In the genomic region with DNA sequence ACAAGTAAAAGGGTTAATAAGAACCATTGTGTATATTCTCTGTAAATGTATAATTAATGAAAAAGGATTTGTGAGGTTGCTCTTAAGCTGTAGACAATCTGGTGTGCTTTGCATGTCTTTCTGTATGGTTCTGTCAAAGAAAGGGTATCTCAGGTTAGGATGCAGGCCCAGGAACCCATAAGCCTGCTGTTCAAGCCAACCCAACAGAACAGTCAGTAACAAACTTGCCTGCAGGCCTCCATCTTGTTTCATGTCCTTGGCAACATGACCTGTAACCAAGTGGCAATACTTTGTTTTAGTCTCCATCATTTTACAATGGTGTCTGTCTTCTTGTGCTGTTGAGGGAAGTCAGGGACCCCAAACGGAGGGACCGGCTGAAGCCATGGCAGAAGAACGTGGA, we compare ENCODE assay signal across 15 cellular contexts. TPM values are rescaled to one million over a fixed set of nuclear protein-coding genes. Genes with fewer than 3 reads are reported as not detected.
DNase-seq lines count a peak whose midpoint lies in the region; ATAC-seq, FAIRE-seq and TF ChIP-seq lines count a peak whose summit lies in the region.
"Had no signal": no experiment of that assay in that cellular context is flagged by ENCODE, and none has a peak within 500 bp of the region (broad histone marks: within the 10 kb centered on the region; RNA-seq: fewer than 3 reads in every experiment).

No MANE protein-coding gene starts in this region.

- FAIRE-seq in pancreas (lab: Jason Lieb, UNC), result no peak
- FAIRE-seq: A204.1, GM12878, GM18507 had no signal

- TF ChIP-seq CTCF in WERI-Rb-1 (IDR thresholded peaks at IDR 0.05; ENCODE audit: low read depth, low read length) (no peak), pancreas (IDR thresholded peaks at IDR 0.05) (no peak)

- no peak overlapping the region for H3K4me2 ChIP-seq in trophoblast cell (ENCODE audit: low read length)

- H2BK12ac ChIP-seq in trophoblast cell (ENCODE audit: low read length), result peak overlapping the region; percentile 29

- H3K79me1 ChIP-seq in trophoblast cell (ENCODE audit: low read length), result peaks cover 7% of the 10 kb centered on the region

- H3K27me3 ChIP-seq in HUES48 (ENCODE audit: control insufficient read depth, insufficient read depth, low read length), result no peaks in the 10 kb centered on the region
- H3K27me3 ChIP-seq in WERI-Rb-1 (ENCODE audit: insufficient read depth, low read depth, severe bottlenecking), result no peaks in the 10 kb centered on the region
- H3K27me3 ChIP-seq in iPS-18a (ENCODE audit: control insufficient read depth, insufficient read depth, low read length), result no peaks in the 10 kb centered on the region
- no peaks in the 10 kb centered on the region for H3K27me3 ChIP-seq in trophoblast cell (ENCODE audit: insufficient read depth, low read length)
- H3K27me3 ChIP-seq in pancreas, result no peaks in the 10 kb centered on the region

- no peaks in the 10 kb centered on the region for H3K36me3 ChIP-seq in HUES48 (ENCODE audit: control insufficient read depth, insufficient read depth, low read length)
- H3K36me3 ChIP-seq in WERI-Rb-1, result no peaks in the 10 kb centered on the region
- no peaks in the 10 kb centered on the region for H3K36me3 ChIP-seq in iPS-18a (ENCODE audit: control insufficient read depth, low read depth, low read length)
- H3K36me3 ChIP-seq in trophoblast cell (ENCODE audit: control insufficient read depth in 1 of 2, insufficient read depth in 2 of 2, low read length in 2 of 2), result no peaks in the 10 kb centered on the region
- no peaks in the 10 kb centered on the region for H3K36me3 ChIP-seq in pancreas

- H3K9ac ChIP-seq in HUES48 (ENCODE audit: low read depth, low read length) (peak overlapping the region; percentile 65), iPS-18a (ENCODE audit: low read length) (no peak overlapping the region), trophoblast cell (ENCODE audit: low read length) (no peak overlapping the region)

- H3K79me2 ChIP-seq in trophoblast cell (ENCODE audit: control insufficient read depth, insufficient read depth, low read length, poor library complexity), result no peaks in the 10 kb centered on the region

- H4K91ac ChIP-seq in trophoblast cell (ENCODE audit: low read depth, low read length), result no peak overlapping the region

- no peak overlapping the region for H2AK5ac ChIP-seq in trophoblast cell (ENCODE audit: low read length)

- no peak for ATAC-seq in GM19023 (IDR thresholded peaks at IDR 0.05; ENCODE audit: unreplicated experiment)
- no peak for ATAC-seq in pancreas
- ATAC-seq: HCT116 had no signal

- no peak overlapping the region for H3K18ac ChIP-seq in trophoblast cell (ENCODE audit: low read length)

- no peak overlapping the region for H3K4ac ChIP-seq in trophoblast cell (ENCODE audit: low read depth, low read length)

- H3K23ac ChIP-seq in trophoblast cell (ENCODE audit: low read length), result no peak overlapping the region

- H4K12ac ChIP-seq in trophoblast cell (ENCODE audit: low read depth, low read length), result no peak overlapping the region

- H3K4me1 ChIP-seq in HUES48 (ENCODE audit: control insufficient read depth, insufficient read depth, low read length) (peaks cover 46% of the 10 kb centered on the region), iPS-18a (ENCODE audit: control insufficient read depth, low read depth, low read length) (peaks cover 60% of the 10 kb centered on the region), trophoblast cell (ENCODE audit: control insufficient read depth in 1 of 2, insufficient read depth in 2 of 2, low read length in 2 of 2) (peaks cover 2 to 7% of the 10 kb centered on the region in 2 experiments), pancreas (no peaks in the 10 kb centered on the region)

- H2AFZ ChIP-seq in trophoblast cell (ENCODE audit: insufficient read depth, low read length, poor library complexity), result no peak overlapping the region

- H3K4me3 ChIP-seq in HUES48 (ENCODE audit: low read depth, low read length) (0 out of 2 replicates have a peak overlapping the region, but pooled peaks have one; percentile 1), WERI-Rb-1 (ENCODE audit: low read depth, low read length) (peak overlapping the region; percentile 5), iPS-18a (ENCODE audit: low read length) (no peak overlapping the region), trophoblast cell (ENCODE audit: low read depth, low read length) (no peak overlapping the region), pancreas (no peak overlapping the region)
- H3K4me3 ChIP-seq: GM12878 had no signal

- H3K9me3 ChIP-seq in HUES48 (ENCODE audit: control insufficient read depth, insufficient read depth, low read length) (peaks cover 7% of the 10 kb centered on the region), WERI-Rb-1 (ENCODE audit: severe bottlenecking) (peaks cover 23% of the 10 kb centered on the region), iPS-18a (ENCODE audit: control insufficient read depth, low read depth, low read length) (peaks cover 8% of the 10 kb centered on the region), trophoblast cell (ENCODE audit: insufficient read depth, low read depth, low read length) (peaks cover under 1% of the 10 kb centered on the region), pancreas (no peaks in the 10 kb centered on the region)

- no peak overlapping the region for H2BK120ac ChIP-seq in trophoblast cell (ENCODE audit: insufficient read depth, low read length, poor library complexity)

- DNase-seq in WERI-Rb-1 (peak; percentile 85), trophoblast cell (no peak), OCI-M2 (lab: John Stamatoyannopoulos, UW; ENCODE audit: unreplicated experiment) (no peak), pancreas (no peak)
- DNase-seq: C1 segment of cervical spinal cord; Calu3; CD4-positive, alpha-beta T cell; DMS 273 treated with DMSO at 0.1 percent for 48 hours had no signal

- H3K14ac ChIP-seq in trophoblast cell (ENCODE audit: low read length), result no peak overlapping the region

- WGBS in trophoblast cell (ENCODE audit: extremely low coverage, insufficient coverage, insufficient read length), result no CpG with 5 or more reads among the region's 3 CpGs
- WGBS in pancreas, 2 donors, result 70 to 89% methylated on average over 3 of the region's 3 CpGs

- intact Hi-C loops in pancreas (cut with DNase I), result no loop called here

- H2BK5ac ChIP-seq in trophoblast cell (ENCODE audit: low read depth, low read length, poor library complexity), result no peak overlapping the region

- no peak overlapping the region for H4K8ac ChIP-seq in trophoblast cell (ENCODE audit: low read depth, low read length)

- H3K27ac ChIP-seq in HUES48 (ENCODE audit: low read depth, low read length) (peak overlapping the region; percentile 93), WERI-Rb-1 (peak overlapping the region; percentile 97), iPS-18a (ENCODE audit: low read length) (peak overlapping the region; percentile 83), trophoblast cell (ENCODE audit: low read depth, low read length) (no peak overlapping the region), pancreas (no peak overlapping the region)

RNA-seq across cellular contexts. Expression of a gene that starts 29.2 kb away (rescaled TPM):
- 5.0 and 5.6 TPM in 2 replicates for polyA plus RNA-seq in trophoblast cell (2013)
- total RNA-seq in pancreas, result 10 to 100 TPM in 5 of 6 donors, 1 to 10 TPM in 1; 9.0 to 21.2 (median 13.1) TPM
- 10 to 100 TPM; 20.6 to 30.7 TPM for polyA plus RNA-seq in pancreas

RNA-seq across cellular contexts. Expression of a gene that starts 35.9 kb away (rescaled TPM):
- polyA plus RNA-seq in trophoblast cell (2013), result 2.9 and 3.3 TPM in 2 replicates
- total RNA-seq in pancreas, result 1 to 10 TPM in 2 of 6 donors, under 1 TPM in 4; 0.16 to 2.4 (median 0.84) TPM
- 1 to 10 TPM; 1.4 to 2.4 TPM for polyA plus RNA-seq in pancreas

RNA-seq across cellular contexts. Expression of a gene that starts 38.7 kb away (rescaled TPM):
- 17.4 and 20.0 TPM in 2 replicates for polyA plus RNA-seq in trophoblast cell (2013)
- 10 to 100 TPM in 1 of 6 donors, 1 to 10 TPM in 5; 5.7 to 16.8 (median 8.2) TPM for total RNA-seq in pancreas
- 10 to 100 TPM in 1 of 2 donors, 1 to 10 TPM in 1; 8.9 to 12.4 TPM for polyA plus RNA-seq in pancreas

RNA-seq across cellular contexts. Expression of a gene that starts 57.6 kb away (rescaled TPM):
- polyA plus RNA-seq in trophoblast cell (2013), result 26.7 and 27.3 TPM in 2 replicates
- 10 to 100 TPM in 2 of 6 donors, 1 to 10 TPM in 4; 5.1 to 15.4 (median 7.2) TPM for total RNA-seq in pancreas
- 1 to 10 TPM; 3.1 to 4.5 TPM for polyA plus RNA-seq in pancreas

Comparison
In these comparisons a context has a peak if more than half of its experiments do, and no peak if none do; other contexts are left out.
1. H3K27ac ChIP-seq: peak in HUES48 (single experiment), WERI-Rb-1 (single experiment) and iPS-18a (single experiment); none in trophoblast cell (single experiment) and pancreas (0 of 4).
2. H3K4me3 ChIP-seq: peak in HUES48 (single experiment) and WERI-Rb-1 (single experiment); none in iPS-18a (single experiment), trophoblast cell (single experiment) and pancreas (0 of 4).